In the genomic region with DNA sequence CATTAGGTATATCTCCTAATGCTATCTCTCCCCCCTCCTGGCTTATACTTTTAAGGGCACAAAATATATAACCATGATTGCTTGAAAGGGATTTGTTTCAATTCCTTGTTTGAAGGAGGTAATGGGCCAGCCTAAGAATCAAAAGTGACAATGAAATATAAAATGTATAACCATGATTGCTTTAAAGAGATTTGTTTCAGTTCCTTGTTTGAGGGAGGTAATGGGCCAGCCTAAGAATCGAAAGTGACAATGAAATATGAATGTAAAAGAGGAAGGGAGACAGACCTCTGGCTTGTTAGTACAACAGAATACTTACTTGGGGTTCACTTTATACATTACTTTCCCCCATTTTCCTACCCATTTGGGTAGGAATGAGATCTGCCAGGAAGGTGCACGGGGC, we compare ENCODE assay signal across 14 cellular contexts. TPM values are rescaled to one million over a fixed set of nuclear protein-coding genes. Genes with fewer than 3 reads are reported as not detected.
DNase-seq lines count a peak whose midpoint lies in the region; ATAC-seq and TF ChIP-seq lines count a peak whose summit lies in the region.
"Had no signal": no experiment of that assay in that cellular context is flagged by ENCODE, and none has a peak within 500 bp of the region (broad histone marks: within the 10 kb centered on the region; RNA-seq: fewer than 3 reads in every experiment).

No MANE protein-coding gene starts in this region.

- no peak overlapping the region for H3K27ac ChIP-seq in smooth muscle cell (ENCODE audit: low read depth)
- H3K27ac ChIP-seq: cardiac muscle cell, upper lobe of left lung had no signal

- peak; percentile 70 for DNase-seq in germinal center (ENCODE audit: low spot score)
- no peak for DNase-seq in mesenteric fat pad (ENCODE audit: low spot score)
- no peak for DNase-seq in putamen (ENCODE audit: low spot score)
- no peak for DNase-seq in erythroblast (lab: John Stamatoyannopoulos, UW)
- no peak for DNase-seq in smooth muscle cell (lab: John Stamatoyannopoulos, UW; ENCODE audit: unreplicated experiment)
- DNase-seq: activated CD8-positive, alpha-beta memory T cell treated with anti-CD3 and anti-CD28 coated beads, Interleukin-2, amount 10 ng/mL, durations not matched to agents 7 days and 5 days; Calu3; NCI-H187; SW 1271; upper lobe of left lung had no signal

- ATAC-seq in GM18861 (IDR thresholded peaks at IDR 0.05; ENCODE audit: unreplicated experiment) (peak; percentile 98), GM21717 (IDR thresholded peaks at IDR 0.05; ENCODE audit: unreplicated experiment) (peak; percentile 94), HG03354 (IDR thresholded peaks at IDR 0.05; ENCODE audit: poor library complexity, severe bottlenecking, unreplicated experiment) (peak; percentile 98)
- ATAC-seq: activated CD8-positive, alpha-beta memory T cell treated with anti-CD3 and anti-CD28 coated beads, Interleukin-2, amount 10 ng/mL, durations not matched to agents 7 days and 5 days had no signal

- TF ChIP-seq POLR2A in erythroblast (IDR thresholded peaks at IDR 0.05; ENCODE audit: low read length), result no peak

- 92% methylated on average over 2 of the region's 2 CpGs for WGBS in smooth muscle cell (ENCODE audit: low lambda C conversion rate)

- no peaks in the 10 kb centered on the region for H3K4me1 ChIP-seq in smooth muscle cell (ENCODE audit: low read depth)
- H3K4me1 ChIP-seq: upper lobe of left lung had no signal

- TF ChIP-seq CTCF in smooth muscle cell (IDR thresholded peaks at IDR 0.05; ENCODE audit: borderline replicate concordance, insufficient read depth, poor library complexity, severe bottlenecking), result no peak

- H3K36me3 ChIP-seq in smooth muscle cell (ENCODE audit: low read depth), result no peaks in the 10 kb centered on the region
- H3K36me3 ChIP-seq: cardiac muscle cell, upper lobe of left lung had no signal

- H2AFZ ChIP-seq in smooth muscle cell (ENCODE audit: low read depth), result no peak overlapping the region

- peaks cover 42% of the 10 kb centered on the region for H3K27me3 ChIP-seq in smooth muscle cell (ENCODE audit: low read depth)
- H3K27me3 ChIP-seq: cardiac muscle cell, upper lobe of left lung had no signal

- no peaks in the 10 kb centered on the region for H3K79me2 ChIP-seq in smooth muscle cell (ENCODE audit: low read depth)

- H3K9ac ChIP-seq in smooth muscle cell (ENCODE audit: low read depth), result no peak overlapping the region

- H4K20me1 ChIP-seq in smooth muscle cell (ENCODE audit: low read depth), result no peaks in the 10 kb centered on the region

- H3K4me2 ChIP-seq in smooth muscle cell, result no peak overlapping the region

- no peaks in the 10 kb centered on the region for H3K9me3 ChIP-seq in smooth muscle cell (replicated peaks; ENCODE audit: low read depth)
- H3K9me3 ChIP-seq: upper lobe of left lung had no signal

- H3F3A ChIP-seq in smooth muscle cell (ENCODE audit: low read depth), result no peaks in the 10 kb centered on the region

- H3K4me3 ChIP-seq in smooth muscle cell, result no peak overlapping the region
- H3K4me3 ChIP-seq: cardiac muscle cell, upper lobe of left lung had no signal

RNA-seq across cellular contexts. Expression of a gene that starts 55.5 kb away (rescaled TPM):
- total RNA-seq in mesenteric fat pad, result 7.6 TPM
- total RNA-seq in smooth muscle cell, result 0.58 and 1.4 TPM in 2 replicates
- 0.10 and 0.40 TPM in 2 replicates for polyA plus RNA-seq in smooth muscle cell
